Comparison of ENCODE assay signal across 13 cellular contexts in the genomic region with DNA sequence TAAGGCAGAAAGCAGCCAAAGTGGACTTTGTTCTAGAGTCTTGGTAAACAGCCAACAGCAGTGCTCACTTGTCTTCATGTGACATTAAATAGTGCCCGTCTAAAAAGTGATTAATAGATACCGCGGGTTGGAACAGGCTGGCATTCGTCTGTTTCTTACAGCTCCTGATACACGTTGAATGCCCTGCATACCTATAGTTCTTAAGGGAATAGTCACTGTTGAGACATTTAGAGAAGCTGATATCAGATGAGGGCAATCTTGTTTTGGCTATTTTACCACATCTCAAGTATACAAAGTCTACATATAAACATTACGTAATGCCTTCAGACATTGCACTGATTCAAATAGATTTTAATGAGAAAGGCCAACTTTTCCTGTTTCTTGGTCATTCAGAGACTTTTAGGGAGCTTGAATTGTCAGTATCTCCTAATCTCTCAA.
DNase-seq lines count a peak whose midpoint lies in the region; TF ChIP-seq lines count a peak whose summit lies in the region.
"Had no signal": no experiment of that assay in that cellular context is flagged by ENCODE, and none has a peak within 500 bp of the region (broad histone marks: within the 10 kb centered on the region; RNA-seq: fewer than 3 reads in every experiment).

No MANE protein-coding gene starts in this region.

- H3K4me1 Mint-ChIP-seq in nephron: peaks cover 34% of the 10 kb centered on the region
- H3K4me1 Mint-ChIP-seq: activated T-helper 17 cell treated with anti-CD3 and anti-CD28 coated beads, Interleukin-2, amount 50 U/mL, for 72 hours had no signal

- no peaks in the 10 kb centered on the region for H3K9me3 Mint-ChIP-seq in nephron

- no peaks in the 10 kb centered on the region for H3K36me3 Mint-ChIP-seq in nephron (ENCODE audit: low read depth)

- H3K27me3 Mint-ChIP-seq in nephron (ENCODE audit: low read depth): peaks cover 5% of the 10 kb centered on the region
- H3K27me3 Mint-ChIP-seq: activated T-helper 17 cell treated with anti-CD3 and anti-CD28 coated beads, Interleukin-2, amount 50 U/mL, for 72 hours; stimulated activated naive CD8-positive, alpha-beta T cell treated with anti-CD3 and anti-CD28 coated beads, Interleukin-15, Interleukin-2, amounts not matched to agents 100 ng/mL and 50 ng/mL, for 24 hours had no signal

- H3K27ac Mint-ChIP-seq in nephron: peak overlapping the region in 2 of 3 experiments; percentile 7 to 34
- H3K27ac Mint-ChIP-seq: activated T-helper 17 cell treated with anti-CD3 and anti-CD28 coated beads, Interleukin-2, amount 50 U/mL, for 72 hours; stimulated activated naive CD8-positive, alpha-beta T cell treated with anti-CD3 and anti-CD28 coated beads, Interleukin-15, Interleukin-2, amounts not matched to agents 100 ng/mL and 50 ng/mL, for 24 hours had no signal

- no peak overlapping the region for H3K4me3 Mint-ChIP-seq in nephron
- H3K4me3 Mint-ChIP-seq: activated T-helper 17 cell treated with anti-CD3 and anti-CD28 coated beads, Interleukin-2, amount 50 U/mL, for 72 hours; stimulated activated naive CD8-positive, alpha-beta T cell treated with anti-CD3 and anti-CD28 coated beads, Interleukin-15, Interleukin-2, amounts not matched to agents 100 ng/mL and 50 ng/mL, for 24 hours had no signal

- TF ChIP-seq CTCF in nephron (IDR thresholded peaks at IDR 0.05; ENCODE audit: unreplicated experiment in 3 of 3) (no peak), GM10266 (IDR thresholded peaks at IDR 0.05; ENCODE audit: control insufficient read depth, insufficient read depth, low read depth, missing control alignments) (no peak)

- DNase-seq in COLO829 (ENCODE audit: low spot score) (peak; percentile 76), NCI-H460 (ENCODE audit: extremely low read depth, low read depth) (peak; percentile 24), fibroblast of gingiva (ENCODE audit: low read depth) (peak; percentile 63), anterior cingulate cortex (lab: John Stamatoyannopoulos, UW) (no peak), NCI-H1092 treated with DMSO at 0.1 percent for 48 hours (lab: John Stamatoyannopoulos, UW) (no peak), GM10266 (ENCODE audit: extremely low spot score) (no peak)
- no peak for DNase-seq in stimulated activated CD4-positive, alpha-beta T cell treated with anti-CD3 and anti-CD28 coated beads, Interleukin-1b, Interleukin-23, amount 100 ng/mL, for 48 hours
- DNase-seq: NCI-H748 treated with DMSO at 0.1 percent for 48 hours; stimulated activated CD4-positive, alpha-beta T cell treated with anti-CD3 and anti-CD28 coated beads, Interleukin-12 subunit alpha, Interleukin-12 subunit beta, amount 100 ng/mL, for 4 hours; T-helper 9 cell had no signal

Comparison
In these comparisons a context has a peak if more than half of its experiments do, and no peak if none do; other contexts are left out.
1. DNase-seq: peak in COLO829 (single experiment), NCI-H460 (single experiment) and fibroblast of gingiva (single experiment); none in anterior cingulate cortex (0 of 58), NCI-H1092 treated with DMSO at 0.1 percent for 48 hours (single experiment), stimulated activated CD4-positive, alpha-beta T cell treated with anti-CD3 and anti-CD28 coated beads, Interleukin-1b, Interleukin-23, amount 100 ng/mL, for 48 hours (single experiment) and GM10266 (single experiment).